In genomic region chr18:46256078-46256477, GRCh38 we compare ENCODE assay signal across 15 cellular contexts.
"Had no signal": no experiment of that assay in that cellular context is flagged by ENCODE, and none has a peak within 500 bp of the region (broad histone marks: within the 10 kb centered on the region; RNA-seq: fewer than 3 reads in every experiment).

No MANE protein-coding gene starts in this region.

- H3K4me1 Mint-ChIP-seq: nephron progenitor cell had no signal

- H3K27me3 Mint-ChIP-seq: activated B cell treated with CpG ODN at 0.5 μM for 24 hours; activated CD4-positive, alpha-beta T cell treated with anti-CD3 and anti-CD28 coated beads, Interleukin-2, amount 10 ng/mL, durations not matched to agents 24 days and 14 days; stimulated activated naive B cell treated with anti-CD40 and anti-IgM and Interleukin-4, amounts not matched to agents 10 μg/mL and 1 μg/mL and 100 μg/mL, for 72 hours had no signal

- H3K4me3 Mint-ChIP-seq: activated B cell treated with CpG ODN at 0.5 μM for 24 hours; activated CD4-positive, alpha-beta T cell treated with anti-CD3 and anti-CD28 coated beads, Interleukin-2, amount 10 ng/mL, durations not matched to agents 24 days and 14 days; nephron progenitor cell; stimulated activated naive B cell treated with anti-CD40 and anti-IgM and Interleukin-4, amounts not matched to agents 10 μg/mL and 1 μg/mL and 100 μg/mL, for 72 hours had no signal

- H3K27ac ChIP-seq: gastroesophageal sphincter, left ventricle myocardium inferior, right atrium auricular region, thyroid gland had no signal

- DNase-seq: activated B cell treated with CpG ODN at 0.5 μM for 24 hours; activated CD4-positive, alpha-beta T cell treated with anti-CD3 and anti-CD28 coated beads, Interleukin-2, amount 10 ng/mL, durations not matched to agents 24 days and 14 days; activated gamma-delta T cell treated with Interleukin-2 at 50 U/mL for 16 hours; erythroblast; left ventricle myocardium inferior; mesendoderm; nephron progenitor cell; occipital lobe; stimulated activated CD4-positive, alpha-beta T cell treated with anti-CD3 and anti-CD28 coated beads, Interleukin-15, amount 100 ng/mL, for 24 hours; stimulated activated CD4-positive, alpha-beta T cell treated with anti-CD3 and anti-CD28 coated beads, Interleukin-4, amount 100 ng/mL, for 1 hour; stimulated activated naive B cell treated with anti-CD40 and anti-IgM and Interleukin-4, amounts not matched to agents 10 μg/mL and 1 μg/mL and 100 μg/mL, for 72 hours; T-helper 2 cell; thyroid gland had no signal

- H3K27ac Mint-ChIP-seq: activated B cell treated with CpG ODN at 0.5 μM for 24 hours; activated CD4-positive, alpha-beta T cell treated with anti-CD3 and anti-CD28 coated beads, Interleukin-2, amount 10 ng/mL, durations not matched to agents 24 days and 14 days; stimulated activated naive B cell treated with anti-CD40 and anti-IgM and Interleukin-4, amounts not matched to agents 10 μg/mL and 1 μg/mL and 100 μg/mL, for 72 hours had no signal

- H3K27me3 ChIP-seq: gastroesophageal sphincter, right atrium auricular region, thyroid gland had no signal

- ATAC-seq: gastroesophageal sphincter; stimulated activated naive B cell treated with anti-CD40 and anti-IgM and Interleukin-4, amounts not matched to agents 10 μg/mL and 1 μg/mL and 100 μg/mL, for 72 hours had no signal

- H3K9me3 ChIP-seq: gastroesophageal sphincter, left ventricle myocardium inferior, right atrium auricular region, thyroid gland had no signal

- H3K9me3 Mint-ChIP-seq: activated B cell treated with CpG ODN at 0.5 μM for 24 hours; activated CD4-positive, alpha-beta T cell treated with anti-CD3 and anti-CD28 coated beads, Interleukin-2, amount 10 ng/mL, durations not matched to agents 24 days and 14 days; nephron progenitor cell; stimulated activated naive B cell treated with anti-CD40 and anti-IgM and Interleukin-4, amounts not matched to agents 10 μg/mL and 1 μg/mL and 100 μg/mL, for 72 hours had no signal

- H3K4me3 ChIP-seq: gastroesophageal sphincter, left ventricle myocardium inferior, right atrium auricular region, thyroid gland had no signal

- H3K36me3 ChIP-seq: right atrium auricular region, thyroid gland had no signal
